ENCODE assay signal across 16 cellular contexts in the genomic region with DNA sequence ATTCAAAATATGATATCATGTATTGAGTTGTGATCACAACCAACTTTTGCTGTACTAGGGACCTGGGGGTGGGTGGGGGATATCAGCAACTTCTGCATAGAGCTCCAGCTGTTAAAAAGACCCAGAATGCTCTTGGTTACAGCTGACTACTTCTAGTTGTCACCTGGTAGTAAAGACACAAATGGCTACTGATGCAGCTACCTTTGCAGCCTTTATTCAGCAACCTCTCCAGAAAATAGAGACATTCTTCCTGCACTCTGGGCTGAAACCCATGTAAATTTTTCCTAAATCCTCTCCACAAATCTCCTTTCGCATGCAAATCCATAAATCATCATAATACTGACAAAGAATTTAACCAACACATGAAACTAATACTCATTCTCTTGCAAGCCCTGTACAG.
A peak's percentile ranks its signal among the peaks of the same experiment; 100 is the strongest.
DNase-seq lines count a peak whose midpoint lies in the region; ATAC-seq and TF ChIP-seq lines count a peak whose summit lies in the region.
"Had no signal": no experiment of that assay in that cellular context is flagged by ENCODE, and none has a peak within 500 bp of the region (broad histone marks: within the 10 kb centered on the region; RNA-seq: fewer than 3 reads in every experiment).

No MANE protein-coding gene starts in this region.

- peak overlapping the region; percentile 2 to 91 (median 83) for H3K4me3 Mint-ChIP-seq in brain

- peak overlapping the region; percentile 13 to 98 (median 96) for H3K27ac Mint-ChIP-seq in brain

- TF ChIP-seq CTCF in brain (conservative IDR thresholded peaks at IDR 0.05): no peak
- no peak for TF ChIP-seq CTCF in upper lobe of left lung (IDR thresholded peaks at IDR 0.05)

- no peak for TF ChIP-seq POLR2A in upper lobe of left lung (IDR thresholded peaks at IDR 0.05)

- H3K4me1 ChIP-seq in HUES48 (ENCODE audit: control insufficient read depth, insufficient read depth, low read length) (peaks cover 95% of the 10 kb centered on the region), iPS-20b (ENCODE audit: insufficient read depth, low read length) (peaks cover 84% of the 10 kb centered on the region), upper lobe of left lung (peaks cover 0 to 2% (median 0%) of the 10 kb centered on the region in 4 donors)

- no peak for TF ChIP-seq EP300 in upper lobe of left lung (IDR thresholded peaks at IDR 0.05)

- H3K27me3 Mint-ChIP-seq in brain: peaks cover 3% of the 10 kb centered on the region

- no peaks in the 10 kb centered on the region for H3K36me3 Mint-ChIP-seq in brain

- H3K36me3 ChIP-seq in HUES48 (ENCODE audit: control insufficient read depth, insufficient read depth, low read length) (no peaks in the 10 kb centered on the region), iPS-20b (ENCODE audit: insufficient read depth, low read depth, low read length) (no peaks in the 10 kb centered on the region), upper lobe of left lung (no peaks in the 10 kb centered on the region)

- H3K27ac ChIP-seq in HUES48 (ENCODE audit: low read depth, low read length) (peak overlapping the region; percentile 93), iPS-20b (ENCODE audit: low read length) (peak overlapping the region; percentile 72), temporal lobe (ENCODE audit: low read depth, low read length) (peak overlapping the region; percentile 93), upper lobe of left lung (no peak overlapping the region)
- H3K27ac ChIP-seq: A549, C4-2B had no signal

- H3K9me3 Mint-ChIP-seq in brain: no peaks in the 10 kb centered on the region

- H3K4me1 Mint-ChIP-seq in brain: peaks cover 93% of the 10 kb centered on the region

- ATAC-seq in upper lobe of left lung (ENCODE audit: low FRiP score in 2 of 2): no peak
- ATAC-seq: A549 had no signal

- DNase-seq in activated T-cell treated with anti-CD3 and anti-CD28 coated beads for 4 hours (no peak), SIG-M5 treated with dmso at 0.1 percent for 504 hours (lab: John Stamatoyannopoulos, UW; ENCODE audit: unreplicated experiment) (no peak), upper lobe of left lung (no peak)
- DNase-seq: DND-41, GOT3, IMR-90, NCI-H187, NCI-H226, NCI-H526 treated with DMSO at 0.1 percent for 48 hours, SHP77 had no signal

- H3K27me3 ChIP-seq in HUES48 (ENCODE audit: control insufficient read depth, insufficient read depth, low read length): no peaks in the 10 kb centered on the region
- H3K27me3 ChIP-seq in iPS-20b (ENCODE audit: insufficient read depth, low read length): peaks cover 7% of the 10 kb centered on the region; the same call in 1 of the 2 replicates
- no peaks in the 10 kb centered on the region for H3K27me3 ChIP-seq in upper lobe of left lung

- 83 to 93% methylated on average over 1 of the region's 1 CpG for WGBS in upper lobe of left lung, 2 donors

- H3K9me3 ChIP-seq in HUES48 (ENCODE audit: control insufficient read depth, insufficient read depth, low read length): no peaks in the 10 kb centered on the region
- H3K9me3 ChIP-seq in iPS-20b (ENCODE audit: insufficient read depth, low read depth, low read length): no peaks in the 10 kb centered on the region
- H3K9me3 ChIP-seq in upper lobe of left lung: no peaks in the 10 kb centered on the region
- H3K9me3 ChIP-seq: A549 had no signal

- H3K9ac ChIP-seq in HUES48 (ENCODE audit: low read depth, low read length) (peak overlapping the region; percentile 15; the same call in 1 of the 2 replicates), iPS-20b (ENCODE audit: low read depth, low read length) (peak overlapping the region; percentile 62; the same call in 1 of the 2 replicates)

- H3K4me3 ChIP-seq in HUES48 (ENCODE audit: low read depth, low read length) (0 out of 2 replicates have a peak overlapping the region, but pooled peaks have one; percentile 18), iPS-20b (ENCODE audit: low read length) (peak overlapping the region; percentile 40; the same call in 1 of the 2 replicates), upper lobe of left lung (no peak overlapping the region)
- H3K4me3 ChIP-seq: A549 had no signal

Comparison
In these comparisons a context has a peak if more than half of its experiments do, and no peak if none do; other contexts are left out.
1. H3K27ac ChIP-seq: peak in HUES48 (single experiment), iPS-20b (single experiment) and temporal lobe (single experiment); none in upper lobe of left lung (0 of 4).
2. H3K4me3 ChIP-seq: peak in HUES48 (single experiment) and iPS-20b (single experiment); none in upper lobe of left lung (0 of 4).